In the genomic region with DNA sequence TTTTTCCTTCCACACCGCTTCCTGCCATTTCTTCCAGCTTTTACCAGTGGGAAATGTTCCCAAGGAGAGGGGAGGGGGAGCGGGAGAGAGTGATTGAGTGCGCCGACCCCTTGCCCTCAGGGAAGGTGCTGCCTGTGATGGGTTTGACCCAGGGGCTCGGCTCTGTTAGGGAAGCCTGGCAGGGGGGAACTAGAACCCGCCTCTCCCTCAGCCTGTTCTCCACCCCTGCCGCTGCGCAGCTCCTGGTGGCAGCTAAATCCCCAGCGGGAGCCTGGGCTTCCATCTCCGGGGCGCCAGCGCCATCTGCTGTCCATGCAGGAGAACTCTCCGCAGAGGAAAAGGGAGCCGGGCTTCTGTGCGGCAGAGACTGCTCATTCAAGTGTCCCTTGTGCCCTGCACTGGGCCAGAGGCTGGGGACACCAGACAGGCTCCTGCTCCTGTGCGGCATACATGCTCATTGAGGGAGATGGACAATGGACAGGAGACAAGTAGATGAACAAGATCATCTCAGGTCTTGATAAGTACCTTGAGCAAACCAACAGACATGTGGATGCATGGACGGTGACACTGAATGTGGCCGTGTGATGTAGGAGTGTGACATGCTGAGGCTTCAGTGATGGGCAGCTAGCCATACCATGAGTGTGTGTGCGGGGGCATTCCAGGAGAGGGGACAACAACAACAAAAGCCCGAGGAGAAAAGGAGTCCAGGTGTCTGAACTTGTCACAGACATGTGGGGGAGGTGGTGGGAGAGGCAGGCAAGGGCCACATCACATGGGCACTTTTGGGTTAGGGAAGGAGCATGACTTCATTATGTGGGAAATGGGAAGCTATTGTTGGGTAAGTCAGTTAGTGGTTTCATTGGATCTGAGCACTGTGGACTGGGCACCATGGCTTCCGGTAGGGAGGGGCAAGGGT, we compare ENCODE assay signal across 8 cellular contexts. TPM values are rescaled to one million over a fixed set of nuclear protein-coding genes. Genes with fewer than 3 reads are reported as not detected.
DNase-seq lines count a peak whose midpoint lies in the region; ATAC-seq and TF ChIP-seq lines count a peak whose summit lies in the region.

No MANE protein-coding gene starts in this region.

- no peaks in the 10 kb centered on the region for H3K9me3 Mint-ChIP-seq in activated T-helper 1 cell treated with anti-CD3 and anti-CD28 coated beads, Interleukin-12 subunit alpha, Interleukin-12 subunit beta, Interleukin-2, Interleukin-4 antibody, amounts not matched to agents 30 ng/mL and 10 ng/mL and 1 ng/mL, durations not matched to agents 14 hours and 24 hours and 36 hours
- peaks cover 2% of the 10 kb centered on the region for H3K9me3 Mint-ChIP-seq in neural progenitor cell

- peak overlapping the region; percentile 69 for H3K4me2 ChIP-seq in neural progenitor cell

- peaks cover 41% of the 10 kb centered on the region for H3K27me3 Mint-ChIP-seq in activated T-helper 1 cell treated with anti-CD3 and anti-CD28 coated beads, Interleukin-12 subunit alpha, Interleukin-12 subunit beta, Interleukin-2, Interleukin-4 antibody, amounts not matched to agents 30 ng/mL and 10 ng/mL and 1 ng/mL, durations not matched to agents 14 hours and 24 hours and 36 hours (ENCODE audit: insufficient read depth)
- peaks cover 19% of the 10 kb centered on the region for H3K27me3 Mint-ChIP-seq in neural progenitor cell (ENCODE audit: insufficient read depth, low read depth)

- ATAC-seq in GM21825 (IDR thresholded peaks at IDR 0.05; ENCODE audit: unreplicated experiment) = peak; percentile 90

- H3K79me2 ChIP-seq in neural progenitor cell (ENCODE audit: low read depth) = no peaks in the 10 kb centered on the region

- H4K20me1 ChIP-seq in neural progenitor cell (ENCODE audit: low read depth) = peaks cover 14% of the 10 kb centered on the region

- intact Hi-C loops in activated T-helper 1 cell treated with anti-CD3 and anti-CD28 coated beads, Interleukin-12 subunit alpha, Interleukin-12 subunit beta, Interleukin-2, Interleukin-4 antibody, amounts not matched to agents 30 ng/mL and 10 ng/mL and 1 ng/mL, durations not matched to agents 14 hours and 24 hours and 36 hours (cut with micrococcal nuclease) = loop anchor here (1.0 kb wide), 5 partner anchors 21 to 127 kb away; no protein-coding TSS in a partner anchor
- intact Hi-C loops in stomach (cut with DNase I; ENCODE audit: low total_unique reads) = loop anchor here (5.0 to 10.0 kb wide), 2 partner anchors 38 to 126 kb away; no protein-coding TSS in a partner anchor

- H3K4me1 Mint-ChIP-seq in activated T-helper 1 cell treated with anti-CD3 and anti-CD28 coated beads, Interleukin-12 subunit alpha, Interleukin-12 subunit beta, Interleukin-2, Interleukin-4 antibody, amounts not matched to agents 30 ng/mL and 10 ng/mL and 1 ng/mL, durations not matched to agents 14 hours and 24 hours and 36 hours (ENCODE audit: low read depth) = peaks cover 6% of the 10 kb centered on the region
- peaks cover 46% of the 10 kb centered on the region for H3K4me1 Mint-ChIP-seq in neural progenitor cell

- no peaks in the 10 kb centered on the region for H3K36me3 Mint-ChIP-seq in activated T-helper 1 cell treated with anti-CD3 and anti-CD28 coated beads, Interleukin-12 subunit alpha, Interleukin-12 subunit beta, Interleukin-2, Interleukin-4 antibody, amounts not matched to agents 30 ng/mL and 10 ng/mL and 1 ng/mL, durations not matched to agents 14 hours and 24 hours and 36 hours (ENCODE audit: low read depth)
- H3K36me3 Mint-ChIP-seq in neural progenitor cell = no peaks in the 10 kb centered on the region

- H3K27me3 ChIP-seq in neural progenitor cell = peaks cover 33% of the 10 kb centered on the region
- peaks cover 0 to 77% (median 44%) of the 10 kb centered on the region in 3 donors for H3K27me3 ChIP-seq in stomach

- H3K36me3 ChIP-seq in neural progenitor cell = no peaks in the 10 kb centered on the region
- no peaks in the 10 kb centered on the region for H3K36me3 ChIP-seq in stomach

- peaks cover 17% of the 10 kb centered on the region for H3F3A ChIP-seq in neural progenitor cell (ENCODE audit: low read depth)

- no peak overlapping the region for H3K4me3 Mint-ChIP-seq in activated T-helper 1 cell treated with anti-CD3 and anti-CD28 coated beads, Interleukin-12 subunit alpha, Interleukin-12 subunit beta, Interleukin-2, Interleukin-4 antibody, amounts not matched to agents 30 ng/mL and 10 ng/mL and 1 ng/mL, durations not matched to agents 14 hours and 24 hours and 36 hours
- peak overlapping the region; percentile 17 for H3K4me3 Mint-ChIP-seq in neural progenitor cell

- H3K27ac ChIP-seq in neural progenitor cell = no peak overlapping the region
- H3K27ac ChIP-seq in stomach = no peak overlapping the region

- H3K4me1 ChIP-seq in neural progenitor cell = peaks cover 30% of the 10 kb centered on the region
- peaks cover 0 to 19% (median 11%) of the 10 kb centered on the region in 4 donors for H3K4me1 ChIP-seq in stomach

- TF ChIP-seq POLR2A in stomach (IDR thresholded peaks at IDR 0.05) = no peak

- WGBS in stomach, 5 donors = 12 to 18% (median 14%) methylated on average over 18 to 21 of the region's 21 CpGs

- no peak overlapping the region for H2AFZ ChIP-seq in neural progenitor cell (replicated peaks)

- TF ChIP-seq EP300 in stomach (IDR thresholded peaks at IDR 0.05) = no peak

- DNase-seq in EH (ENCODE audit: low read depth) = peak; percentile 86
- DNase-seq in KG1 (lab: John Stamatoyannopoulos, UW) = peak; percentile 43
- DNase-seq in RPMI7951 (ENCODE audit: low read depth) = peak; percentile 78
- peak; percentile 74 for DNase-seq in activated T-helper 1 cell treated with anti-CD3 and anti-CD28 coated beads, Interleukin-12 subunit alpha, Interleukin-12 subunit beta, Interleukin-2, Interleukin-4 antibody, amounts not matched to agents 30 ng/mL and 10 ng/mL and 1 ng/mL, durations not matched to agents 14 hours and 24 hours and 36 hours (ENCODE audit: low spot score)
- peak; percentile 81 for DNase-seq in fibroblast of peridontal ligament (ENCODE audit: extremely low read depth)
- DNase-seq in neural progenitor cell (ENCODE audit: low spot score) = peak; percentile 93
- peak; percentile 85 for DNase-seq in stomach

- peak overlapping the region; percentile 26 for H3K4me3 ChIP-seq in neural progenitor cell
- H3K4me3 ChIP-seq in stomach = peak overlapping the region in 1 of 4 donors; percentile 14

- H3K9ac ChIP-seq in neural progenitor cell = no peak overlapping the region

- TF ChIP-seq CTCF in neural progenitor cell (IDR thresholded peaks at IDR 0.05) (peak; percentile 96), stomach (IDR thresholded peaks at IDR 0.05) (peak in 6 of 7 experiments; percentile 62 to 98 (median 94))

- no peak overlapping the region for H3K27ac Mint-ChIP-seq in activated T-helper 1 cell treated with anti-CD3 and anti-CD28 coated beads, Interleukin-12 subunit alpha, Interleukin-12 subunit beta, Interleukin-2, Interleukin-4 antibody, amounts not matched to agents 30 ng/mL and 10 ng/mL and 1 ng/mL, durations not matched to agents 14 hours and 24 hours and 36 hours
- peak overlapping the region; percentile 92 for H3K27ac Mint-ChIP-seq in neural progenitor cell

- H3K9me3 ChIP-seq in neural progenitor cell (ENCODE audit: low read depth) = no peaks in the 10 kb centered on the region
- no peaks in the 10 kb centered on the region for H3K9me3 ChIP-seq in stomach

RNA-seq across cellular contexts. Expression of gene CHPF, which starts 13.3 kb away (rescaled TPM):
- total RNA-seq in RPMI7951 (2014; rRNA removed; shearing (Covaris generic)) = 73.7 and 98.6 TPM in 2 replicates
- total RNA-seq in activated T-helper 1 cell treated with anti-CD3 and anti-CD28 coated beads, Interleukin-12 subunit alpha, Interleukin-12 subunit beta, Interleukin-2, Interleukin-4 antibody, amounts not matched to agents 30 ng/mL and 10 ng/mL and 1 ng/mL, durations not matched to agents 14 hours and 24 hours and 36 hours = 41.3 and 43.4 TPM in 2 replicates
- 6.7 and 27.7 TPM in 2 replicates for total RNA-seq in neural progenitor cell (ENCODE audit: low replicate concordance)
- 100 to 1,000 TPM in 1 of 5 donors, 10 to 100 TPM in 4; 28.0 to 119 (median 83.4) TPM for total RNA-seq in stomach
- polyA plus RNA-seq in stomach = 10 to 100 TPM; 10.8 to 32.9 (median 27.2) TPM

RNA-seq across cellular contexts. Expression of gene TMEM198, which starts 13.5 kb away (rescaled TPM):
- total RNA-seq in RPMI7951 (2014; rRNA removed; shearing (Covaris generic)) = 2.3 and 2.6 TPM in 2 replicates
- total RNA-seq in activated T-helper 1 cell treated with anti-CD3 and anti-CD28 coated beads, Interleukin-12 subunit alpha, Interleukin-12 subunit beta, Interleukin-2, Interleukin-4 antibody, amounts not matched to agents 30 ng/mL and 10 ng/mL and 1 ng/mL, durations not matched to agents 14 hours and 24 hours and 36 hours = 2.9 and 3.3 TPM in 2 replicates
- total RNA-seq in neural progenitor cell (ENCODE audit: low replicate concordance) (0.79 and 2.3 TPM in 2 replicates), stomach (1 to 10 TPM in 2 of 5 donors, under 1 TPM in 1, not detected in 2; 0.92 to 7.5 (median 2.7) TPM)
- polyA plus RNA-seq in stomach = 1 to 10 TPM; 1.4 to 4.7 (median 2.1) TPM

RNA-seq across cellular contexts. Expression of gene ASIC4, which starts 16.0 kb away (rescaled TPM):
- total RNA-seq in RPMI7951 (2014; rRNA removed; shearing (Covaris generic)) = 0.10 TPM in 1 of 2 replicates, not detected in the other
- total RNA-seq in activated T-helper 1 cell treated with anti-CD3 and anti-CD28 coated beads, Interleukin-12 subunit alpha, Interleukin-12 subunit beta, Interleukin-2, Interleukin-4 antibody, amounts not matched to agents 30 ng/mL and 10 ng/mL and 1 ng/mL, durations not matched to agents 14 hours and 24 hours and 36 hours = 0.08 TPM in 1 of 2 replicates, not detected in the other
- total RNA-seq in neural progenitor cell (ENCODE audit: low replicate concordance) = 0.26 and 2.4 TPM in 2 replicates
- total RNA-seq in stomach = 10 to 100 TPM in 1 of 5 donors, 1 to 10 TPM in 1, not detected in 3; 2.0 to 11.0 TPM
- not detected for polyA plus RNA-seq in stomach

RNA-seq across cellular contexts. Expression of gene GMPPA, which starts 31.6 kb away (rescaled TPM):
- 87.5 and 91.9 TPM in 2 replicates for total RNA-seq in RPMI7951 (2014; rRNA removed; shearing (Covaris generic))
- total RNA-seq in activated T-helper 1 cell treated with anti-CD3 and anti-CD28 coated beads, Interleukin-12 subunit alpha, Interleukin-12 subunit beta, Interleukin-2, Interleukin-4 antibody, amounts not matched to agents 30 ng/mL and 10 ng/mL and 1 ng/mL, durations not matched to agents 14 hours and 24 hours and 36 hours = 41.3 and 50.3 TPM in 2 replicates
- total RNA-seq in neural progenitor cell (ENCODE audit: low replicate concordance) = 23.8 and 49.3 TPM in 2 replicates
- total RNA-seq in stomach = 100 to 1,000 TPM in 1 of 5 donors, 10 to 100 TPM in 4; 16.5 to 185 (median 24.2) TPM
- 10 to 100 TPM; 29.9 to 84.8 (median 58.2) TPM for polyA plus RNA-seq in stomach

RNA-seq across cellular contexts. Expression of gene OBSL1, which starts 41.0 kb away (rescaled TPM):
- 41.5 and 42.8 TPM in 2 replicates for total RNA-seq in RPMI7951 (2014; rRNA removed; shearing (Covaris generic))
- total RNA-seq in activated T-helper 1 cell treated with anti-CD3 and anti-CD28 coated beads, Interleukin-12 subunit alpha, Interleukin-12 subunit beta, Interleukin-2, Interleukin-4 antibody, amounts not matched to agents 30 ng/mL and 10 ng/mL and 1 ng/mL, durations not matched to agents 14 hours and 24 hours and 36 hours = 0.21 and 0.24 TPM in 2 replicates
- total RNA-seq in neural progenitor cell (ENCODE audit: low replicate concordance) (31.0 and 111 TPM in 2 replicates), stomach (10 to 100 TPM; 19.8 to 55.4 (median 47.1) TPM)
- 10 to 100 TPM; 30.3 to 62.1 (median 31.9) TPM for polyA plus RNA-seq in stomach

Comparison
In these comparisons a context has a peak if more than half of its experiments do, and no peak if none do; other contexts are left out.
1. DNase-seq: peak in every context shown above with its lines; median percentile 93 in neural progenitor cell; 86 in EH; 85 in stomach; 81 in fibroblast of peridontal ligament; 78 in RPMI7951; 74 in activated T-helper 1 cell treated with anti-CD3 and anti-CD28 coated beads, Interleukin-12 subunit alpha, Interleukin-12 subunit beta, Interleukin-2, Interleukin-4 antibody, amounts not matched to agents 30 ng/mL and 10 ng/mL and 1 ng/mL, durations not matched to agents 14 hours and 24 hours and 36 hours; 43 in KG1.